15 cellular contexts compared by ENCODE assay signal in genomic region chr9:107142430-107142829, GRCh38.
DNase-seq lines count a peak whose midpoint lies in the region; ATAC-seq and TF ChIP-seq lines count a peak whose summit lies in the region.
"Had no signal": no experiment of that assay in that cellular context is flagged by ENCODE, and none has a peak within 500 bp of the region (broad histone marks: within the 10 kb centered on the region; RNA-seq: fewer than 3 reads in every experiment).

No MANE protein-coding gene starts in this region.

- H4K5ac ChIP-seq in H9 (ENCODE audit: insufficient read length, low read depth, low read length): no peak overlapping the region

- no peak for ATAC-seq in GM23338
- ATAC-seq in right cardiac atrium: peak; percentile 64 to 88
- ATAC-seq in GM21619 (IDR thresholded peaks at IDR 0.05; ENCODE audit: unreplicated experiment): no peak

- H3K79me2 ChIP-seq in GM23338 (replicated peaks; ENCODE audit: insufficient read depth) (no peaks in the 10 kb centered on the region), H9 (ENCODE audit: insufficient read depth, low read length) (no peaks in the 10 kb centered on the region)

- no peak overlapping the region for H2AK5ac ChIP-seq in H9 (ENCODE audit: insufficient read length, low read length)

- intact Hi-C loops in right cardiac atrium (cut with DNase I): no loop called here

- H3K23ac ChIP-seq in H9 (ENCODE audit: insufficient read length, low read depth, low read length): no peak overlapping the region

- no peaks in the 10 kb centered on the region for H3K36me3 ChIP-seq in GM23338 (ENCODE audit: insufficient read depth)
- no peaks in the 10 kb centered on the region for H3K36me3 ChIP-seq in subcutaneous abdominal adipose tissue (ENCODE audit: control insufficient read depth in 5 of 5, insufficient read depth in 5 of 5, low read length in 5 of 5)
- H3K36me3 ChIP-seq: MG63 had no signal

- TF ChIP-seq CTCF in GM23338 (conservative IDR thresholded peaks at IDR 0.05; ENCODE audit: low read depth in 2 of 2) (no peak), coronary artery (IDR thresholded peaks at IDR 0.05) (no peak), H9 (conservative IDR thresholded peaks at IDR 0.05) (no peak)

- no peaks in the 10 kb centered on the region for H3K9me3 Mint-ChIP-seq in GM23338
- no peaks in the 10 kb centered on the region; a peak in 1 of 5 replicates for H3K9me3 Mint-ChIP-seq in H9
- H3K9me3 Mint-ChIP-seq: CD4-positive, alpha-beta T cell had no signal

- H2AFZ ChIP-seq in GM23338 (0 out of 2 replicates have a peak overlapping the region, but pooled peaks have one; percentile 34), H9 (ENCODE audit: low read length) (no peak overlapping the region)

- no peak overlapping the region for H3T11ph ChIP-seq in H9 (ENCODE audit: low read length)

- H3K36me3 Mint-ChIP-seq in GM23338 (ENCODE audit: low read depth) (no peaks in the 10 kb centered on the region), H9 (ENCODE audit: insufficient read depth in 1 of 3, low read depth in 3 of 3) (no peaks in the 10 kb centered on the region)

- no peaks in the 10 kb centered on the region for H3K4me1 ChIP-seq in GM23338 (ENCODE audit: insufficient read depth)
- peaks cover 2% of the 10 kb centered on the region for H3K4me1 ChIP-seq in right cardiac atrium (ENCODE audit: control insufficient read depth, insufficient read depth, low read length)
- peaks cover 7 to 31% (median 28%) of the 10 kb centered on the region in 5 donors for H3K4me1 ChIP-seq in subcutaneous abdominal adipose tissue (ENCODE audit: control insufficient read depth in 5 of 5, insufficient read depth in 5 of 5, low read length in 5 of 5)
- H3K4me1 ChIP-seq in H9 (ENCODE audit: insufficient read depth, low read length): no peaks in the 10 kb centered on the region

- H2BK120ac ChIP-seq in H9 (ENCODE audit: low read depth, low read length, poor library complexity, severe bottlenecking): no peak overlapping the region

- H3K14ac ChIP-seq in H9 (ENCODE audit: insufficient read depth, low read length): no peak overlapping the region

- no peak overlapping the region for H2BK12ac ChIP-seq in H9 (ENCODE audit: insufficient read length, low read depth, low read length)

- H3K56ac ChIP-seq in H9 (ENCODE audit: insufficient read length, low read depth, low read length): no peak overlapping the region

- no peak overlapping the region for H3K4me3 ChIP-seq in GM23338
- H3K4me3 ChIP-seq in coronary artery: no peak overlapping the region
- H3K4me3 ChIP-seq in right cardiac atrium (ENCODE audit: low read length): no peak overlapping the region
- H3K4me3 ChIP-seq in subcutaneous abdominal adipose tissue (ENCODE audit: low read depth in 1 of 5, low read length in 5 of 5): no peak overlapping the region
- H3K4me3 ChIP-seq: MG63 had no signal

- no peak overlapping the region for H2BK5ac ChIP-seq in H9 (ENCODE audit: insufficient read length, low read length)

- H3K23me2 ChIP-seq in H9 (ENCODE audit: insufficient read length, low read depth, low read length, poor library complexity, severe bottlenecking): no peaks in the 10 kb centered on the region

- H3K4me3 Mint-ChIP-seq in GM23338 (no peak overlapping the region), H9 (no peak overlapping the region)
- H3K4me3 Mint-ChIP-seq: B cell; CD4-positive, alpha-beta T cell had no signal

- H3K27ac ChIP-seq in GM23338 (ENCODE audit: low read depth) (no peak overlapping the region), coronary artery (peak overlapping the region; percentile 49 to 54), right cardiac atrium (ENCODE audit: low read length) (no peak overlapping the region), subcutaneous abdominal adipose tissue (ENCODE audit: low read depth, low read length) (peak overlapping the region; percentile 3), H9 (ENCODE audit: insufficient read length, low read depth, low read length) (no peak overlapping the region)

- H3K18ac ChIP-seq in H9 (ENCODE audit: insufficient read length, low read depth, low read length): no peak overlapping the region

- no peak overlapping the region for H4K91ac ChIP-seq in H9 (ENCODE audit: insufficient read length, low read depth, low read length)

- 58% methylated on average over 1 of the region's 1 CpG for WGBS in right cardiac atrium
- no CpG with 5 or more reads among the region's 1 CpG for WGBS in H9 (ENCODE audit: extremely low coverage, insufficient read length, low lambda C conversion rate)

- H3K4me1 Mint-ChIP-seq in GM23338 (no peaks in the 10 kb centered on the region), H9 (no peaks in the 10 kb centered on the region; a peak in 1 of 4 replicates)
- H3K4me1 Mint-ChIP-seq: B cell had no signal

- no peak overlapping the region for H4K8ac ChIP-seq in H9 (replicated peaks; ENCODE audit: insufficient read length, low read depth, low read length)

- H4K20me1 ChIP-seq in GM23338 (replicated peaks; ENCODE audit: insufficient read depth): no peaks in the 10 kb centered on the region
- H4K20me1 ChIP-seq in H9 (ENCODE audit: control insufficient read depth, insufficient read depth, insufficient read length): no peaks in the 10 kb centered on the region

- H3K4me2 ChIP-seq in GM23338: no peak overlapping the region
- H3K4me2 ChIP-seq in H9 (ENCODE audit: insufficient read depth, insufficient read length, low read length): no peak overlapping the region

- H3K4ac ChIP-seq in H9 (ENCODE audit: low read depth, low read length): no peak overlapping the region

- H3F3A ChIP-seq in GM23338 (replicated peaks; ENCODE audit: low read depth): no peaks in the 10 kb centered on the region

- no peak overlapping the region for H2BK15ac ChIP-seq in H9 (ENCODE audit: low read depth, low read length)

- no peak overlapping the region for H2BK20ac ChIP-seq in H9 (ENCODE audit: low read depth, low read length, poor library complexity, severe bottlenecking)

- H3K9ac ChIP-seq in subcutaneous abdominal adipose tissue (ENCODE audit: low read length in 5 of 5) (no peak overlapping the region), H9 (ENCODE audit: extremely low read depth, insufficient read length, low read length) (no peak overlapping the region)

- DNase-seq in GM23338 (ENCODE audit: low spot score) (no peak), coronary artery (ENCODE audit: low spot score) (no peak), right cardiac atrium (peak; percentile 18 to 70 (median 34)), H9 (no peak), NCI-H524 (lab: John Stamatoyannopoulos, UW) (no peak)
- DNase-seq: CD4-positive, alpha-beta T cell; DND-41; GF-D8; MG63; NCI-H1105; NCI-H187; NCI-H446 had no signal

- H3K27me3 ChIP-seq in GM23338 (ENCODE audit: insufficient read depth): no peaks in the 10 kb centered on the region
- H3K27me3 ChIP-seq in right cardiac atrium (ENCODE audit: control insufficient read depth, insufficient read depth): no peaks in the 10 kb centered on the region
- H3K27me3 ChIP-seq in subcutaneous abdominal adipose tissue (ENCODE audit: control insufficient read depth in 5 of 5, insufficient read depth in 4 of 5, low read length in 5 of 5): no peaks in the 10 kb centered on the region
- H3K27me3 ChIP-seq in H9 (ENCODE audit: insufficient read depth, low read length): no peaks in the 10 kb centered on the region
- H3K27me3 ChIP-seq: MG63 had no signal

- no peaks in the 10 kb centered on the region for H3K79me1 ChIP-seq in H9 (ENCODE audit: insufficient read depth, low read depth, low read length, poor library complexity, severe bottlenecking)

- H3K9me3 ChIP-seq in right cardiac atrium (ENCODE audit: control insufficient read depth, low read length): no peaks in the 10 kb centered on the region
- no peaks in the 10 kb centered on the region for H3K9me3 ChIP-seq in subcutaneous abdominal adipose tissue (ENCODE audit: control insufficient read depth in 5 of 5, low read length in 5 of 5)
- no peaks in the 10 kb centered on the region for H3K9me3 ChIP-seq in H9 (ENCODE audit: control insufficient read depth, low read depth, low read length)
- H3K9me3 ChIP-seq: MG63 had no signal

- 0 out of 2 replicates have a peak, but pooled peaks cover 3% of the 10 kb centered on the region for H3K9me2 ChIP-seq in GM23338 (ENCODE audit: insufficient read depth)

- no peak overlapping the region for H3K27ac Mint-ChIP-seq in GM23338
- H3K27ac Mint-ChIP-seq in H9: no peak overlapping the region
- H3K27ac Mint-ChIP-seq: B cell; CD4-positive, alpha-beta T cell had no signal

- H3K27me3 Mint-ChIP-seq in GM23338 (ENCODE audit: insufficient read depth, low read depth, poor library complexity) (no peaks in the 10 kb centered on the region), H9 (ENCODE audit: low read depth) (no peaks in the 10 kb centered on the region)

TF ChIP-seq in GM23338, 12 proteins besides CTCF, POLR2A, EP300 and RAD21 (continues in another document):
- no peak for TF ChIP-seq ZNF331 (CRISPR knock-in tag; IDR thresholded peaks at IDR 0.05; ENCODE audit: low read depth)
- no peak for TF ChIP-seq EZH2phosphoT487 (IDR thresholded peaks at IDR 0.05; ENCODE audit: unreplicated experiment)

Comparison
In these comparisons a context has a peak if more than half of its experiments do, and no peak if none do; other contexts are left out.
1. ATAC-seq: peak in right cardiac atrium (2 of 2); none in GM23338 (single experiment) and GM21619 (single experiment).
2. DNase-seq: peak in right cardiac atrium (3 of 3); none in GM23338 (single experiment), coronary artery (single experiment), H9 (single experiment) and NCI-H524 (0 of 2).
3. H3K27ac ChIP-seq: peak in coronary artery (2 of 2) and subcutaneous abdominal adipose tissue (single experiment); none in GM23338 (single experiment), right cardiac atrium (single experiment) and H9 (single experiment).